In the genomic region with DNA sequence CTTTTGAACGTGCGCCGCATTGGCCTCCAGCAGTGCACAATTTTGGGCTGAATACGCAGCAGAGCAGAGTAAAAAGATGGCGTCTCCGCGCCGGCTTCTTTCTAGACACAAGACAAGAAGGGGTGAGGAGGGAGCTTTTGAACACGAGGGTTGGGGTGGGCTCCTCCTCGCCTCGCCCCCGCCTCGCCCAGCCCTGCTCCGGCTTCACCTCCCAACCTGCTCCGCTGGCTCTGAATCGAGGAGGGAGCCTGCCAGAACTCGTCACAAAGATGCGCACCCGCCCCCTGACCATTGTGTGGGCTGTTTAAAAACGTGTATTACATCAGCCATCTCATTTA, we compare ENCODE assay signal across 31 cellular contexts.
A peak's percentile ranks its signal among the peaks of the same experiment; 100 is the strongest.
DNase-seq lines count a peak whose midpoint lies in the region; FAIRE-seq and TF ChIP-seq lines count a peak whose summit lies in the region.
"Had no signal": no experiment of that assay in that cellular context is flagged by ENCODE, and none has a peak within 500 bp of the region (broad histone marks: within the 10 kb centered on the region; RNA-seq: fewer than 3 reads in every experiment).

No MANE protein-coding gene starts in this region.

- no peaks in the 10 kb centered on the region for H3K9me1 ChIP-seq in keratinocyte (ENCODE audit: control insufficient read depth, extremely low read depth, insufficient read depth, low read length)

- H3K4me1 ChIP-seq in keratinocyte (ENCODE audit: control insufficient read depth, extremely low read depth, insufficient read depth, low read length) (peaks cover 34% of the 10 kb centered on the region), suprapubic skin (peaks cover 10% of the 10 kb centered on the region), neural progenitor cell (no peaks in the 10 kb centered on the region)
- H3K4me1 ChIP-seq: adrenal gland, body of pancreas had no signal

- H3K27ac ChIP-seq in cingulate gyrus (ENCODE audit: low read depth, low read length) (peak overlapping the region; percentile 54), keratinocyte (ENCODE audit: control insufficient read depth, insufficient read depth, low read length) (peak overlapping the region; percentile 38), suprapubic skin (no peak overlapping the region), neural progenitor cell (no peak overlapping the region)
- H3K27ac ChIP-seq: 22Rv1, adrenal gland, body of pancreas, HL-60, KMS-11 had no signal

- no peak for TF ChIP-seq EP300 in suprapubic skin (IDR thresholded peaks at IDR 0.05)

- H4K20me1 ChIP-seq in keratinocyte (ENCODE audit: control insufficient read depth, extremely low read depth, insufficient read depth, low read length) (no peaks in the 10 kb centered on the region), neural progenitor cell (ENCODE audit: low read depth) (no peaks in the 10 kb centered on the region)

- H2AFZ ChIP-seq in keratinocyte (ENCODE audit: control insufficient read depth, low read length) (peak overlapping the region; percentile 75), neural progenitor cell (replicated peaks) (no peak overlapping the region)

- no peaks in the 10 kb centered on the region for H3F3A ChIP-seq in neural progenitor cell (ENCODE audit: low read depth)

- peak overlapping the region; percentile 67 for H3K4me2 ChIP-seq in keratinocyte (ENCODE audit: control insufficient read depth, extremely low read depth, insufficient read depth, low read depth, low read length)
- no peak overlapping the region for H3K4me2 ChIP-seq in neural progenitor cell
- H3K4me2 ChIP-seq: KMS-11 had no signal

- peak overlapping the region; percentile 9 to 48 (median 24) for H3K4me3 ChIP-seq in keratinocyte (ENCODE audit: control insufficient read depth in 2 of 3, extremely low read depth in 1 of 3, insufficient read depth in 2 of 3, low read depth in 1 of 3, low read length in 3 of 3)
- peak overlapping the region; percentile 24 for H3K4me3 ChIP-seq in suprapubic skin
- H3K4me3 ChIP-seq in neural progenitor cell, result no peak overlapping the region
- H3K4me3 ChIP-seq: adrenal gland, body of pancreas had no signal

- H3K9ac ChIP-seq in keratinocyte (ENCODE audit: control insufficient read depth, extremely low read depth, insufficient read depth, low read length) (peak overlapping the region; percentile 57), neural progenitor cell (no peak overlapping the region)
- H3K9ac ChIP-seq: KMS-11 had no signal

- H3K9me3 ChIP-seq in keratinocyte (ENCODE audit: control insufficient read depth, low read depth, low read length) (no peaks in the 10 kb centered on the region), suprapubic skin (no peaks in the 10 kb centered on the region), neural progenitor cell (ENCODE audit: low read depth) (no peaks in the 10 kb centered on the region)
- H3K9me3 ChIP-seq: adrenal gland, body of pancreas had no signal

- no peaks in the 10 kb centered on the region for H3K4me1 Mint-ChIP-seq in neural progenitor cell
- H3K4me1 Mint-ChIP-seq: activated T-helper 17 cell treated with anti-CD3 and anti-CD28 coated beads, Interleukin-2, amount 50 U/mL, for 72 hours; mesothelial cell of epicardium; naive B cell; stimulated activated memory B cell treated with anti-CD40 and anti-IgM and Interleukin-4, amounts not matched to agents 10 μg/mL and 1 μg/mL and 100 μg/mL, for 72 hours had no signal

- no peak overlapping the region for H3K4me3 Mint-ChIP-seq in neural progenitor cell
- H3K4me3 Mint-ChIP-seq: activated CD8-positive, alpha-beta T cell treated with anti-CD3 and anti-CD28 coated beads, Interleukin-2, amount 10 ng/mL, durations not matched to agents 7 days and 5 days; activated naive CD4-positive, alpha-beta T cell treated with anti-CD3 and anti-CD28 coated beads, Interleukin-2, amount 10 ng/mL, durations not matched to agents 7 days and 5 days; activated T-helper 17 cell treated with anti-CD3 and anti-CD28 coated beads, Interleukin-2, amount 50 U/mL, for 72 hours; mesothelial cell of epicardium; stimulated activated memory B cell treated with anti-CD40 and anti-IgM and Interleukin-4, amounts not matched to agents 10 μg/mL and 1 μg/mL and 100 μg/mL, for 72 hours; T-helper 2 cell treated with Interferon-gamma antibody and Interleukin-4, amounts not matched to agents 5 μg/mL and 100 μg/mL, for 36 hours had no signal

- H3K27me3 Mint-ChIP-seq in neural progenitor cell (ENCODE audit: insufficient read depth, low read depth), result peaks cover 5% of the 10 kb centered on the region

- WGBS in suprapubic skin, result 74% methylated on average over 20 of the region's 20 CpGs

- H3K36me3 ChIP-seq in keratinocyte (ENCODE audit: control insufficient read depth in 2 of 2, extremely low read depth in 1 of 2, insufficient read depth in 2 of 2, low read length in 2 of 2) (no peaks in the 10 kb centered on the region), suprapubic skin (no peaks in the 10 kb centered on the region), neural progenitor cell (no peaks in the 10 kb centered on the region)
- H3K36me3 ChIP-seq: adrenal gland had no signal

- no peaks in the 10 kb centered on the region for H3K27me3 ChIP-seq in keratinocyte (ENCODE audit: control insufficient read depth, extremely low read depth, insufficient read depth, low read length)
- peaks cover 8% of the 10 kb centered on the region for H3K27me3 ChIP-seq in suprapubic skin
- H3K27me3 ChIP-seq in neural progenitor cell, result no peaks in the 10 kb centered on the region
- H3K27me3 ChIP-seq: adrenal gland, body of pancreas had no signal

- dilution Hi-C loops in keratinocyte (cut with MboI; ENCODE audit: extremely low pct_ligation_motif_present, low sequenced_read_pairs), result no loop called here

- H3K79me2 ChIP-seq in keratinocyte (ENCODE audit: control insufficient read depth, insufficient read depth, low read length) (no peaks in the 10 kb centered on the region), neural progenitor cell (ENCODE audit: low read depth) (no peaks in the 10 kb centered on the region)

- H3K9me3 Mint-ChIP-seq in neural progenitor cell, result peaks cover 2% of the 10 kb centered on the region
- H3K9me3 Mint-ChIP-seq: activated naive CD4-positive, alpha-beta T cell treated with anti-CD3 and anti-CD28 coated beads, Interleukin-2, amount 10 ng/mL, durations not matched to agents 7 days and 5 days; activated T-helper 17 cell treated with anti-CD3 and anti-CD28 coated beads, Interleukin-2, amount 50 U/mL, for 72 hours; mesothelial cell of epicardium; stimulated activated memory B cell treated with anti-CD40 and anti-IgM and Interleukin-4, amounts not matched to agents 10 μg/mL and 1 μg/mL and 100 μg/mL, for 72 hours; T-helper 2 cell treated with Interferon-gamma antibody and Interleukin-4, amounts not matched to agents 5 μg/mL and 100 μg/mL, for 36 hours had no signal

- DNase-seq in NCI-H146 (lab: John Stamatoyannopoulos, UW) (peak; percentile 10), NCI-H146 treated with DMSO at 0.1 percent for 48 hours (lab: John Stamatoyannopoulos, UW; ENCODE audit: unreplicated experiment) (no peak), keratinocyte (ENCODE audit: low read depth, low spot score) (peak; percentile 38), suprapubic skin (ENCODE audit: low spot score in 2 of 2) (no peak), cerebellar nuclear complex (lab: John Stamatoyannopoulos, UW) (no peak), neural progenitor cell (ENCODE audit: low spot score) (no peak), NCI-H2081 (lab: John Stamatoyannopoulos, UW) (no peak)
- DNase-seq: activated CD4-positive, alpha-beta T cell treated with anti-CD3 and anti-CD28 coated beads for 1 hour; activated CD8-positive, alpha-beta T cell treated with anti-CD3 and anti-CD28 coated beads, Interleukin-2, amount 10 ng/mL, durations not matched to agents 7 days and 5 days; activated naive CD4-positive, alpha-beta T cell treated with anti-CD3 and anti-CD28 coated beads, Interleukin-2, amount 10 ng/mL, durations not matched to agents 7 days and 5 days; adrenal gland; body of pancreas; C1 segment of cervical spinal cord; COR-L47; DMS79; GDM1; MM.1S; naive B cell; NCI-H1105 treated with DMSO at 0.1 percent for 48 hours; NCI-H2029; NCI-H345; SIG-M5; substantia nigra had no signal

- H3K36me3 Mint-ChIP-seq in neural progenitor cell, result no peaks in the 10 kb centered on the region
- H3K36me3 Mint-ChIP-seq: activated naive CD4-positive, alpha-beta T cell treated with anti-CD3 and anti-CD28 coated beads, Interleukin-2, amount 10 ng/mL, durations not matched to agents 7 days and 5 days; mesothelial cell of epicardium; naive B cell; stimulated activated memory B cell treated with anti-CD40 and anti-IgM and Interleukin-4, amounts not matched to agents 10 μg/mL and 1 μg/mL and 100 μg/mL, for 72 hours had no signal

- H3K27ac Mint-ChIP-seq in neural progenitor cell, result no peak overlapping the region
- H3K27ac Mint-ChIP-seq: activated CD8-positive, alpha-beta T cell treated with anti-CD3 and anti-CD28 coated beads, Interleukin-2, amount 10 ng/mL, durations not matched to agents 7 days and 5 days; activated naive CD4-positive, alpha-beta T cell treated with anti-CD3 and anti-CD28 coated beads, Interleukin-2, amount 10 ng/mL, durations not matched to agents 7 days and 5 days; activated T-helper 17 cell treated with anti-CD3 and anti-CD28 coated beads, Interleukin-2, amount 50 U/mL, for 72 hours; mesothelial cell of epicardium; naive B cell; stimulated activated memory B cell treated with anti-CD40 and anti-IgM and Interleukin-4, amounts not matched to agents 10 μg/mL and 1 μg/mL and 100 μg/mL, for 72 hours; T-helper 2 cell treated with Interferon-gamma antibody and Interleukin-4, amounts not matched to agents 5 μg/mL and 100 μg/mL, for 36 hours had no signal

- peak; percentile 52 for FAIRE-seq in keratinocyte (lab: Jason Lieb, UNC)

- TF ChIP-seq POLR2A in suprapubic skin (IDR thresholded peaks at IDR 0.05), result no peak

- TF ChIP-seq CTCF in keratinocyte (optimal IDR thresholded peaks at IDR 0.05 in 1 of 3, IDR thresholded peaks at IDR 0.05 in 1 of 3, conservative IDR thresholded peaks at IDR 0.05 in 1 of 3; ENCODE audit: extremely low read depth in 1 of 3, insufficient read depth in 2 of 3, low read length in 3 of 3) (no peak), suprapubic skin (IDR thresholded peaks at IDR 0.05) (no peak), neural progenitor cell (IDR thresholded peaks at IDR 0.05) (no peak)

Comparison
In these comparisons a context has a peak if more than half of its experiments do, and no peak if none do; other contexts are left out.
1. DNase-seq: peak in NCI-H146 (single experiment) and keratinocyte (single experiment); none in NCI-H146 treated with DMSO at 0.1 percent for 48 hours (single experiment), suprapubic skin (0 of 2), cerebellar nuclear complex (0 of 2), neural progenitor cell (single experiment) and NCI-H2081 (0 of 2).
2. H3K27ac ChIP-seq: peak in cingulate gyrus (single experiment) and keratinocyte (single experiment); none in suprapubic skin (single experiment) and neural progenitor cell (single experiment).